9 cellular contexts compared by ENCODE assay signal in genomic region chr17:69523252-69523861, GRCh38.
DNase-seq lines count a peak whose midpoint lies in the region; ATAC-seq, FAIRE-seq and TF ChIP-seq lines count a peak whose summit lies in the region.
"Had no signal": no experiment of that assay in that cellular context is flagged by ENCODE, and none has a peak within 500 bp of the region (broad histone marks: within the 10 kb centered on the region; RNA-seq: fewer than 3 reads in every experiment).

No MANE protein-coding gene starts in this region.

- in situ Hi-C loops in transverse colon (cut with MboI; ENCODE audit: low pct_ligation_motif_present in 1 of 4, low pct_unique_long_range_greater_than_20kb in 1 of 4, low sequenced_read_pairs in 3 of 4), result loop anchor here (5.0 to 25.0 kb wide), 4 partner anchors 136 to 189 kb away; partner anchors contain the start of gene ABCA5 (in 1 of the 4)

- FAIRE-seq in keratinocyte (lab: Jason Lieb, UNC), result peak; percentile 74

- no peak overlapping the region for H3K9ac ChIP-seq in keratinocyte (ENCODE audit: control insufficient read depth, extremely low read depth, insufficient read depth, low read length)

- TF ChIP-seq POLR2A in body of pancreas (IDR thresholded peaks at IDR 0.05), result no peak
- TF ChIP-seq POLR2A in transverse colon (IDR thresholded peaks at IDR 0.05), result no peak

- ATAC-seq in GM18861 (IDR thresholded peaks at IDR 0.05; ENCODE audit: unreplicated experiment) (peak; percentile 78), HG03097 (IDR thresholded peaks at IDR 0.05; ENCODE audit: low FRiP score, unreplicated experiment) (peak; percentile 68), body of pancreas (peak; percentile 65)

- H3K36me3 ChIP-seq in body of pancreas (replicated peaks in 1 of 2; ENCODE audit: insufficient read depth in 1 of 2, low read depth in 2 of 2) (peaks cover 0 to 1% of the 10 kb centered on the region in 2 donors), keratinocyte (ENCODE audit: control insufficient read depth in 2 of 2, extremely low read depth in 1 of 2, insufficient read depth in 2 of 2, low read length in 2 of 2) (no peaks in the 10 kb centered on the region), transverse colon (peaks cover 0 to 34% (median 3%) of the 10 kb centered on the region in 4 donors)
- H3K36me3 ChIP-seq: SJCRH30 had no signal

- H3K9me3 ChIP-seq in body of pancreas, result no peaks in the 10 kb centered on the region
- no peaks in the 10 kb centered on the region for H3K9me3 ChIP-seq in keratinocyte (ENCODE audit: control insufficient read depth, low read depth, low read length)
- H3K9me3 ChIP-seq in transverse colon, result no peaks in the 10 kb centered on the region
- H3K9me3 ChIP-seq: SJCRH30 had no signal

- WGBS in body of pancreas, 2 donors, result 43 to 51% methylated on average over 7 of the region's 7 CpGs
- 51 to 66% methylated on average over 6 to 7 of the region's 7 CpGs for WGBS in transverse colon (ENCODE audit: low coverage in 1 of 2), 2 donors

- H3K27ac ChIP-seq in C4-2B (no peak overlapping the region), body of pancreas (peak overlapping the region in 1 of 4 donors; percentile 6), keratinocyte (ENCODE audit: control insufficient read depth, insufficient read depth, low read length) (no peak overlapping the region), transverse colon (no peak overlapping the region)
- H3K27ac ChIP-seq: SJCRH30 had no signal

- H4K20me1 ChIP-seq in keratinocyte (ENCODE audit: control insufficient read depth, extremely low read depth, insufficient read depth, low read length), result no peaks in the 10 kb centered on the region

- H2AFZ ChIP-seq in keratinocyte (ENCODE audit: control insufficient read depth, low read length), result peak overlapping the region; percentile 87

- intact Hi-C loops in body of pancreas (cut with DNase I) (loop anchor here (10.0 kb wide), 1 partner anchor 189 kb away; no protein-coding TSS in a partner anchor), transverse colon (cut with DNase I; ENCODE audit: low total_unique reads) (loop anchor here (10.0 kb wide), 1 partner anchor 199 kb away; the partner anchor contains the start of gene ABCA5)

- H3K27me3 ChIP-seq in body of pancreas, result no peaks in the 10 kb centered on the region
- H3K27me3 ChIP-seq in keratinocyte (ENCODE audit: control insufficient read depth, extremely low read depth, insufficient read depth, low read length), result no peaks in the 10 kb centered on the region
- H3K27me3 ChIP-seq in transverse colon, result no peaks in the 10 kb centered on the region
- H3K27me3 ChIP-seq: SJCRH30 had no signal

- peak overlapping the region; percentile 35 for H3K4me2 ChIP-seq in keratinocyte (ENCODE audit: control insufficient read depth, extremely low read depth, insufficient read depth, low read depth, low read length)

- dilution Hi-C loops in keratinocyte (cut with MboI; ENCODE audit: extremely low pct_ligation_motif_present, low sequenced_read_pairs), result no loop called here

- DNase-seq in NCI-H460 (ENCODE audit: extremely low read depth, low read depth) (peak; percentile 61), body of pancreas (peak; percentile 35 to 63 (median 48)), keratinocyte (ENCODE audit: low read depth, low spot score) (no peak), transverse colon (no peak), COLO668 (lab: John Stamatoyannopoulos, UW; ENCODE audit: unreplicated experiment) (no peak)

- no peak overlapping the region for H3K4me3 ChIP-seq in body of pancreas
- no peak overlapping the region for H3K4me3 ChIP-seq in keratinocyte (ENCODE audit: control insufficient read depth in 2 of 3, extremely low read depth in 1 of 3, insufficient read depth in 2 of 3, low read depth in 1 of 3, low read length in 3 of 3)
- H3K4me3 ChIP-seq in transverse colon, result no peak overlapping the region
- H3K4me3 ChIP-seq: SJCRH30 had no signal

- no peaks in the 10 kb centered on the region for H3K79me2 ChIP-seq in keratinocyte (ENCODE audit: control insufficient read depth, insufficient read depth, low read length)

- no peaks in the 10 kb centered on the region for H3K4me1 ChIP-seq in body of pancreas
- H3K4me1 ChIP-seq in keratinocyte (ENCODE audit: control insufficient read depth, extremely low read depth, insufficient read depth, low read length), result no peaks in the 10 kb centered on the region
- H3K4me1 ChIP-seq in transverse colon, result peaks cover 0 to 8% (median 0%) of the 10 kb centered on the region in 4 donors
- H3K4me1 ChIP-seq: SJCRH30 had no signal

- TF ChIP-seq CTCF in C4-2B (conservative IDR thresholded peaks at IDR 0.05) (peak; percentile 80), body of pancreas (IDR thresholded peaks at IDR 0.05) (peak; percentile 52 to 91 (median 76)), keratinocyte (optimal IDR thresholded peaks at IDR 0.05 in 1 of 3, IDR thresholded peaks at IDR 0.05 in 1 of 3, conservative IDR thresholded peaks at IDR 0.05 in 1 of 3; ENCODE audit: extremely low read depth in 1 of 3, insufficient read depth in 2 of 3, low read length in 3 of 3) (peak; percentile 78 to 81 (median 79)), transverse colon (IDR thresholded peaks at IDR 0.05) (peak; percentile 55 to 81 (median 68))

- no peak for TF ChIP-seq EP300 in transverse colon (IDR thresholded peaks at IDR 0.05; ENCODE audit: low read depth)

- H3K9me1 ChIP-seq in keratinocyte (ENCODE audit: control insufficient read depth, extremely low read depth, insufficient read depth, low read length), result no peaks in the 10 kb centered on the region

Comparison
In these comparisons a context has a peak if more than half of its experiments do, and no peak if none do; other contexts are left out.
1. DNase-seq: peak in NCI-H460 (single experiment) and body of pancreas (4 of 4); none in keratinocyte (single experiment), transverse colon (single experiment) and COLO668 (single experiment).
2. Peak in every context shown above with its lines, with median percentiles within 50 percentile points of each other: CTCF ChIP-seq and ATAC-seq.